1 cellular context compared by ENCODE assay signal in the genomic region with DNA sequence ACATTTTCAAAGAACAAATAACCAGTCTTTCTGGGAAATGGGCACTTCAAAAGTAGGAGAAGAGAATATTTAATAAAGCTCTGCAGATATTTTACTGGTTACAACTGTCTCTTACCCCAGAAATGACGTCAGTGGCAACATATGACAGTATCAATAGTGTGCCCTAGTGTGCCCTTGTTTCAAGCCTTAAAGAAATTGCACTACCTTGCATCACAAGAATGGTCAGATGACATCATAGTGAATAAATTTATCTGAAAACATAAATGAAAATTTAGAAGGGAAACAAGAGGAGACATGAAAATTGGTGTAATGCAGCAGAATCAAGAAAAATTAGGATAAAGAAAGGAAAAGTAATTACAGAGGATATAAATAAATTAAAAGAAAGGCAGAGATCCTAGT.
TF ChIP-seq lines count a peak whose summit lies in the region.

No MANE protein-coding gene starts in this region.

TF ChIP-seq in K562, 482 proteins besides CTCF, POLR2A, EP300 and RAD21 (continued from another document):
- TF ChIP-seq, protein P1, sequence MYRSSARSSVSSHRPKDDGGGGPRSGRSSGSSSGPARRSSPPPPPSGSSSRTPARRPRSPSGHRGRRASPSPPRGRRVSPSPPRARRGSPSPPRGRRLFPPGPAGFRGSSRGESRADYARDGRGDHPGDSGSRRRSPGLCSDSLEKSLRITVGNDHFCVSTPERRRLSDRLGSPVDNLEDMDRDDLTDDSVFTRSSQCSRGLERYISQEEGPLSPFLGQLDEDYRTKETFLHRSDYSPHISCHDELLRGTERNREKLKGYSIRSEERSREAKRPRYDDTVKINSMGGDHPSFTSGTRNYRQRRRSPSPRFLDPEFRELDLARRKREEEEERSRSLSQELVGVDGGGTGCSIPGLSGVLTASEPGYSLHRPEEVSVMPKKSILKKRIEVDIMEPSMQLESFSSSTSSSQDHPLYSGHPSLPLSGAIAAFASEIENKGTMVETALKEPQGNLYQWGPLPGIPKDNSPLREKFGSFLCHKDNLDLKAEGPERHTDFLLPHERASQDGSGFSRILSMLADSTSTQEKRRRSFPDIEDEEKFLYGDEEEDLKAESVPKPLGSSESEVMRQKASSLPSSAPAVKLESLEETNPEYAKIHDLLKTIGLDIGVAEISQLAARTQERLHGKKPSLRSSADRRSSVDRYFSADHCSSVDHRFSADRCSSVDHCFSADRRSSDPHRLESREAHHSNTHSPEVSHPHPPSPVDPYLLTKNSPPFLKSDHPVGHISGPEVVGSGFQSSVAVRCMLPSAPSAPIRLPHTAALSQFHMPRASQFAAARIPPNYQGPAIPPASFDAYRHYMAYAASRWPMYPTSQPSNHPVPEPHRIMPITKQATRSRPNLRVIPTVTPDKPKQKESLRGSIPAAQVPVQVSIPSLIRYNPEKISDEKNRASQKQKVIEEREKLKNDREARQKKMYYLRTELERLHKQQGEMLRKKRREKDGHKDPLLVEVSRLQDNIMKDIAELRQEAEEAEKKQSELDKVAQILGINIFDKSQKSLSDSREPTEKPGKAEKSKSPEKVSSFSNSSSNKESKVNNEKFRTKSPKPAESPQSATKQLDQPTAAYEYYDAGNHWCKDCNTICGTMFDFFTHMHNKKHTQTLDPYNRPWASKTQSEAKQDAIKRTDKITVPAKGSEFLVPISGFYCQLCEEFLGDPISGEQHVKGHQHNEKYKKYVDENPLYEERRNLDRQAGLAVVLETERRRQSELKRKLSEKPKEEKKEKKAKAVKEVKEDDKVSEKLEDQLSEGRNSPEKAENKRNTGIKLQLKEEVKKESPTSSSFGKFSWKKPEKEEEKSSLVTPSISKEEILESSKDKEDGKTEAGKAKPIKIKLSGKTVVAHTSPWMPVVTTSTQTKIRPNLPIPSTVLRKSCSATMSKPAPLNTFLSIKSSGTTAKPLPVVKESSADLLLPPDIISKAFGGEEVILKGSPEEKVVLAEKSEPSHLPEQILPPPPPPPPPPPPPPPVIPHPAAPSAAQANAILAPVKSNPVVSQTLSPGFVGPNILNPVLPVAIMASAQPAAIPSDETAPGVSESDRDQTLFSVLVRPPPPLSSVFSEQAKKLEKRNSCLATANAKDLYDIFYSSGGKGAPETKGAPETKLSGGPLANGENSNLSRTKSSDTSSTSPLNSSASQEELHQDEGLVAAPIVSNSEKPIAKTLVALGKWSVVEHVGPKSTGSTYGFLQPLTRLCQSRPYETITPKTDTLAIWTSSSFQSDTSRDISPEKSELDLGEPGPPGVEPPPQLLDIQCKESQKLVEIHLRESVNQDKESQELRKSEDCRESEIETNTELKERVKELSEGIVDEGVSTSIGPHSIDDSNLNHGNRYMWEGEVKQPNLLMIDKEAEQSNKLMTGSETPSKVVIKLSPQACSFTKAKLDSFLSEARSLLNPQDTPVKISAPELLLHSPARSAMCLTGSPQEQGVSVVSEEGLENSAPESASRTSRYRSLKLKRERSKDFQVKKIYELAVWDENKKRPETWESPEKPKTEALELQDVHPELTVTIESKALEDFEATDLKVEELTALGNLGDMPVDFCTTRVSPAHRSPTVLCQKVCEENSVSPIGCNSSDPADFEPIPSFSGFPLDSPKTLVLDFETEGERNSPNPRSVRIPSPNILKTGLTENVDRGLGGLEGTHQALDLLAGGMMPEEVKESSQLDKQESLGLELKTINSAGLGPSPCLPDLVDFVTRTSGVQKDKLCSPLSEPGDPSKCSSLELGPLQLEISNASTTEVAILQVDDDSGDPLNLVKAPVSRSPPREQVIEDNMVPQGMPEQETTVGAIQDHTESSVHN (IDR thresholded peaks at IDR 0.05; ENCODE audit: borderline replicate concordance in 1 of 2, low read depth in 1 of 2), result no peak
- TF ChIP-seq, protein P2, sequence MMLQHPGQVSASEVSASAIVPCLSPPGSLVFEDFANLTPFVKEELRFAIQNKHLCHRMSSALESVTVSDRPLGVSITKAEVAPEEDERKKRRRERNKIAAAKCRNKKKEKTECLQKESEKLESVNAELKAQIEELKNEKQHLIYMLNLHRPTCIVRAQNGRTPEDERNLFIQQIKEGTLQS (IDR thresholded peaks at IDR 0.05), result peak; percentile 53; the same call in 1 of the 2 replicates
- TF ChIP-seq, protein P2 (CRISPR knock-in tag; conservative IDR thresholded peaks at IDR 0.05), result no peak
